ENCODE assay signal across 18 cellular contexts in genomic region chr2:190812506-190813294, GRCh38.
DNase-seq lines count a peak whose midpoint lies in the region; ATAC-seq and TF ChIP-seq lines count a peak whose summit lies in the region.
"Had no signal": no experiment of that assay in that cellular context is flagged by ENCODE, and none has a peak within 500 bp of the region (broad histone marks: within the 10 kb centered on the region; RNA-seq: fewer than 3 reads in every experiment).

No MANE protein-coding gene starts in this region.

- H3K27ac ChIP-seq in right lobe of liver (no peak overlapping the region), OCI-LY7 (ENCODE audit: low read depth, low read length, poor library complexity, severe bottlenecking) (no peak overlapping the region)
- H3K27ac ChIP-seq: neutrophil had no signal

- no peaks in the 10 kb centered on the region for H3K9me2 ChIP-seq in OCI-LY7 (ENCODE audit: insufficient read depth, low read length)

- intact Hi-C loops in right lobe of liver (cut with DNase I) (no loop called here), Right ventricle myocardium superior (cut with DNase I) (no loop called here), OCI-LY7 (cut with micrococcal nuclease; ENCODE audit: unreplicated experiment) (no loop called here)

- no peak for TF ChIP-seq POLR2A in right lobe of liver (IDR thresholded peaks at IDR 0.05)

- no peak overlapping the region for H3K4me2 ChIP-seq in OCI-LY7 (ENCODE audit: low read length)

- no TSS peak for BruUV-seq in OCI-LY7 (replicated peaks; lab: Mats Ljungman, UMichigan)

- CTCF ChIA-PET in activated CD4-positive, alpha-beta T cell treated with anti-CD3 and anti-CD28 coated beads, Interleukin-2, amount 10 ng/mL, durations not matched to agents 7 days and 5 days (lab: Charles Lee), result interaction anchor here (0.6 to 0.9 kb wide), 2 partner anchors 32 to 56 kb away, joined by 3 read pairs; no protein-coding TSS in a partner anchor
- CTCF ChIA-PET in OCI-LY7 (lab: Charles Lee; ENCODE audit: unreplicated experiment), result no interaction called here

- WGBS in right lobe of liver (ENCODE audit: insufficient coverage, low coverage, low lambda C conversion rate, missing lambda C conversion rate), result 35% methylated on average over 5 of the region's 5 CpGs

- TF ChIP-seq CTCF in AG10803 (conservative IDR thresholded peaks at IDR 0.05; ENCODE audit: low read length) (no peak), right lobe of liver (IDR thresholded peaks at IDR 0.05) (no peak), OCI-LY7 (conservative IDR thresholded peaks at IDR 0.05; ENCODE audit: low read length) (no peak)

- no peak overlapping the region for H3K27ac Mint-ChIP-seq in activated CD4-positive, alpha-beta T cell treated with anti-CD3 and anti-CD28 coated beads, Interleukin-2, amount 10 ng/mL, durations not matched to agents 7 days and 5 days
- H3K27ac Mint-ChIP-seq: activated T-helper 2 cell treated with anti-CD3 and anti-CD28 coated beads, Interferon-gamma antibody, Interleukin-2, Interleukin-4, amounts not matched to agents 10 μg/mL and 5 μg/mL and 100 μg/mL, durations not matched to agents 14 hours and 24 hours and 36 hours; T-helper 2 cell treated with Interferon-gamma antibody and Interleukin-4, amounts not matched to agents 5 μg/mL and 100 μg/mL, for 36 hours had no signal

- DNase-seq in AG10803 (ENCODE audit: low read depth), result peak; percentile 89
- DNase-seq in LHCN-M2 (ENCODE audit: low read depth), result peak; percentile 54
- peak; percentile 74 for DNase-seq in dedifferentiated amniotic fluid mesenchymal stem cell (ENCODE audit: extremely low spot score)
- no peak for DNase-seq in right lobe of liver
- no peak for DNase-seq in Right ventricle myocardium superior
- no peak for DNase-seq in activated CD4-positive, alpha-beta T cell treated with anti-CD3 and anti-CD28 coated beads, Interleukin-2, amount 10 ng/mL, durations not matched to agents 7 days and 5 days
- DNase-seq in OCI-LY7 (ENCODE audit: low spot score), result no peak
- no peak for DNase-seq in stimulated activated naive CD4-positive, alpha-beta T cell treated with Interleukin-2 at 50 U/mL for 16 hours (lab: John Stamatoyannopoulos, UW)
- DNase-seq: anterior cingulate cortex; head of caudate nucleus; NCI-H2029; NCI-H524; right cardiac atrium; stimulated activated CD4-positive, alpha-beta T cell treated with anti-CD3 and anti-CD28 coated beads, Interleukin-1b, Interleukin-23, amount 100 ng/mL, for 48 hours had no signal

- no peaks in the 10 kb centered on the region for H3K27me3 ChIP-seq in right lobe of liver
- H3K27me3 ChIP-seq: neutrophil had no signal

- H3K4me3 ChIP-seq in AG10803 (ENCODE audit: low read length), result peak overlapping the region; percentile 26
- peak overlapping the region in 1 of 3 donors; percentile 14 for H3K4me3 ChIP-seq in right lobe of liver
- H3K4me3 ChIP-seq in OCI-LY7 (ENCODE audit: low read depth, low read length, poor library complexity, severe bottlenecking), result no peak overlapping the region

- H4K20me1 ChIP-seq in OCI-LY7 (ENCODE audit: insufficient read depth, low read length), result no peaks in the 10 kb centered on the region

- H3K9me3 ChIP-seq in right lobe of liver (no peaks in the 10 kb centered on the region), OCI-LY7 (ENCODE audit: low read length) (no peaks in the 10 kb centered on the region)
- H3K9me3 ChIP-seq: neutrophil had no signal

- ATAC-seq in right lobe of liver, result peak; percentile 13 to 41 (median 34)
- ATAC-seq in Right ventricle myocardium superior (ENCODE audit: poor library complexity), result no peak
- ATAC-seq: activated CD4-positive, CD25-positive, alpha-beta regulatory T cell treated with anti-CD3 and anti-CD28 coated beads, Interleukin-2, amount 50 U/mL, for 24 hours; right cardiac atrium had no signal

- POLR2A ChIA-PET in activated CD4-positive, alpha-beta T cell treated with anti-CD3 and anti-CD28 coated beads, Interleukin-2, amount 10 ng/mL, durations not matched to agents 7 days and 5 days (lab: Charles Lee), result no interaction called here
- POLR2A ChIA-PET in OCI-LY7 (lab: Charles Lee), result no interaction called here

- peaks cover 6% of the 10 kb centered on the region for H3K9me3 Mint-ChIP-seq in activated CD4-positive, alpha-beta T cell treated with anti-CD3 and anti-CD28 coated beads, Interleukin-2, amount 10 ng/mL, durations not matched to agents 7 days and 5 days

- H3K36me3 Mint-ChIP-seq in activated CD4-positive, alpha-beta T cell treated with anti-CD3 and anti-CD28 coated beads, Interleukin-2, amount 10 ng/mL, durations not matched to agents 7 days and 5 days (ENCODE audit: low read depth), result no peaks in the 10 kb centered on the region

- H3K36me3 ChIP-seq in right lobe of liver, result no peaks in the 10 kb centered on the region
- no peaks in the 10 kb centered on the region for H3K36me3 ChIP-seq in OCI-LY7 (ENCODE audit: insufficient read depth, low read length)
- H3K36me3 ChIP-seq: neutrophil had no signal

- H2AFZ ChIP-seq in OCI-LY7 (ENCODE audit: low read length), result no peak overlapping the region

- peaks cover 5% of the 10 kb centered on the region for H3K4me1 Mint-ChIP-seq in activated CD4-positive, alpha-beta T cell treated with anti-CD3 and anti-CD28 coated beads, Interleukin-2, amount 10 ng/mL, durations not matched to agents 7 days and 5 days

- H3K27me3 Mint-ChIP-seq in activated CD4-positive, alpha-beta T cell treated with anti-CD3 and anti-CD28 coated beads, Interleukin-2, amount 10 ng/mL, durations not matched to agents 7 days and 5 days, result no peaks in the 10 kb centered on the region

- H3K4me3 Mint-ChIP-seq in activated CD4-positive, alpha-beta T cell treated with anti-CD3 and anti-CD28 coated beads, Interleukin-2, amount 10 ng/mL, durations not matched to agents 7 days and 5 days, result no peak overlapping the region
- H3K4me3 Mint-ChIP-seq: T-helper 2 cell treated with Interferon-gamma antibody and Interleukin-4, amounts not matched to agents 5 μg/mL and 100 μg/mL, for 36 hours had no signal

- H3K4me1 ChIP-seq in right lobe of liver (peaks cover 0 to 22% (median 0%) of the 10 kb centered on the region in 4 donors), OCI-LY7 (ENCODE audit: insufficient read depth, low read length, poor library complexity, severe bottlenecking) (no peaks in the 10 kb centered on the region)

- no peaks in the 10 kb centered on the region for H3K79me2 ChIP-seq in OCI-LY7 (ENCODE audit: insufficient read depth, low read depth, low read length)

Comparison
In these comparisons a context has a peak if more than half of its experiments do, and no peak if none do; other contexts are left out.
1. DNase-seq: peak in AG10803 (single experiment), LHCN-M2 (single experiment) and dedifferentiated amniotic fluid mesenchymal stem cell (single experiment); none in right lobe of liver (0 of 3), Right ventricle myocardium superior (single experiment), activated CD4-positive, alpha-beta T cell treated with anti-CD3 and anti-CD28 coated beads, Interleukin-2, amount 10 ng/mL, durations not matched to agents 7 days and 5 days (single experiment), OCI-LY7 (single experiment) and stimulated activated naive CD4-positive, alpha-beta T cell treated with Interleukin-2 at 50 U/mL for 16 hours (single experiment).